8 cellular contexts compared by ENCODE assay signal in the genomic region with DNA sequence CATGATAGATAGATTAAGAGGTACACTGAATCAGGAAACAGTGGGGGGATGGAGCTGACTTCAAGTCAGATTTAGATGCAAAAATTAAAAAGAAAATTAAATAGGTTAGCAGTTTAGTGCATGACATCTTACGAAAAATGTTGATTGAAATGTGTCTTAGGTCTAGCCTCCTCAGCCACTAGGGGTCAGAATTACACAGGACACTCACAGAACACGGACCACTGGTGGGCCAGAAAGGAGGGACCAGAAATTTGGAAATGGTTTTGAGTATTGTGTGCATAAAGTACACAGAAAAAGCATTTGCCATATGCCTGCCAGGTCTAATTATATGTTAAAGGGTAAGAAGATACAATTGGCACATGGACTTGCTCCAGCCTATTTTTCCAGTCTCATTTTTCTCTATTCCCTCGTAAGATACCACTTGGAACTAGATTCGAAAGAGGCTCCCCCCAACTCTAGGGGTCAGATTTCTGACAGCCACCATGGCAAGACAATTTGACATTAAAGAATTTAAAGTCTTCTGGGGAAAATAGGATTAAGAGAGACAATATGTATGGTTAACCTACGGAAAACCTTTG.
DNase-seq lines count a peak whose midpoint lies in the region; ATAC-seq and TF ChIP-seq lines count a peak whose summit lies in the region.

No MANE protein-coding gene starts in this region.

- H3K9me3 Mint-ChIP-seq in activated CD4-positive, alpha-beta memory T cell treated with anti-CD3 and anti-CD28 coated beads, Interleukin-2, amount 10 ng/mL, durations not matched to agents 7 days and 5 days = no peaks in the 10 kb centered on the region

- H3K4me3 Mint-ChIP-seq in activated CD4-positive, alpha-beta memory T cell treated with anti-CD3 and anti-CD28 coated beads, Interleukin-2, amount 10 ng/mL, durations not matched to agents 7 days and 5 days = no peak overlapping the region

- H3K4me3 ChIP-seq in adrenal gland = no peak overlapping the region
- no peak overlapping the region for H3K4me3 ChIP-seq in thoracic aorta

- H3K27me3 Mint-ChIP-seq in activated CD4-positive, alpha-beta memory T cell treated with anti-CD3 and anti-CD28 coated beads, Interleukin-2, amount 10 ng/mL, durations not matched to agents 7 days and 5 days = no peaks in the 10 kb centered on the region

- no peaks in the 10 kb centered on the region for H3K36me3 Mint-ChIP-seq in activated CD4-positive, alpha-beta memory T cell treated with anti-CD3 and anti-CD28 coated beads, Interleukin-2, amount 10 ng/mL, durations not matched to agents 7 days and 5 days (ENCODE audit: low read depth)

- intact Hi-C loops in adrenal gland (cut with DNase I) = no loop called here

- 53 to 63% (median 61%) methylated on average over 5 of the region's 5 CpGs for WGBS in adrenal gland, 4 donors

- CTCF ChIA-PET in activated CD4-positive, alpha-beta memory T cell treated with anti-CD3 and anti-CD28 coated beads, Interleukin-2, amount 10 ng/mL, durations not matched to agents 7 days and 5 days (lab: Charles Lee) = no interaction called here

- H3K36me3 ChIP-seq in adrenal gland (replicated peaks in 1 of 2) (no peaks in the 10 kb centered on the region), thoracic aorta (no peaks in the 10 kb centered on the region)

- H3K27ac ChIP-seq in adrenal gland (no peak overlapping the region), thoracic aorta (no peak overlapping the region)

- POLR2A ChIA-PET in activated CD4-positive, alpha-beta memory T cell treated with anti-CD3 and anti-CD28 coated beads, Interleukin-2, amount 10 ng/mL, durations not matched to agents 7 days and 5 days (lab: Charles Lee) = no interaction called here

- peak; percentile 58 for ATAC-seq in GM19463 (IDR thresholded peaks at IDR 0.05; ENCODE audit: unreplicated experiment)
- ATAC-seq in thoracic aorta (ENCODE audit: insufficient number of reproducible peaks, low FRiP score, low read depth) = peak; percentile 44

- no peaks in the 10 kb centered on the region for H3K9me3 ChIP-seq in adrenal gland (replicated peaks in 1 of 3)
- no peaks in the 10 kb centered on the region for H3K9me3 ChIP-seq in thoracic aorta

- H3K4me1 ChIP-seq in adrenal gland (replicated peaks in 1 of 2) (no peaks in the 10 kb centered on the region), thoracic aorta (ENCODE audit: control insufficient read depth in 1 of 2, low read depth in 2 of 2) (no peaks in the 10 kb centered on the region)

- TF ChIP-seq CTCF in adrenal gland (IDR thresholded peaks at IDR 0.05) (peak in 5 of 6 experiments; percentile 16 to 53 (median 43)), thoracic aorta (IDR thresholded peaks at IDR 0.05) (peak; percentile 60)

- H3K27me3 ChIP-seq in adrenal gland = no peaks in the 10 kb centered on the region
- no peaks in the 10 kb centered on the region for H3K27me3 ChIP-seq in thoracic aorta (replicated peaks; ENCODE audit: insufficient read depth)

- DNase-seq in COLO829 (ENCODE audit: low spot score) (peak; percentile 30), NCI-H2081 (lab: John Stamatoyannopoulos, UW) (peak; percentile 83 to 95), adrenal gland (no peak), iPS DF 4.7 (ENCODE audit: extremely low read depth, low spot score) (peak; percentile 16), thoracic aorta (ENCODE audit: low spot score) (no peak)
- DNase-seq in activated effector memory CD4-positive, alpha-beta T cell treated with Interleukin-2 at 50 U/mL for 16 hours = no peak
- DNase-seq in activated CD4-positive, alpha-beta memory T cell treated with anti-CD3 and anti-CD28 coated beads, Interleukin-2, amount 10 ng/mL, durations not matched to agents 7 days and 5 days = no peak

- TF ChIP-seq POLR2A in adrenal gland (IDR thresholded peaks at IDR 0.05) = no peak

- H3K27ac Mint-ChIP-seq in activated CD4-positive, alpha-beta memory T cell treated with anti-CD3 and anti-CD28 coated beads, Interleukin-2, amount 10 ng/mL, durations not matched to agents 7 days and 5 days = no peak overlapping the region

- no peaks in the 10 kb centered on the region for H3K4me1 Mint-ChIP-seq in activated CD4-positive, alpha-beta memory T cell treated with anti-CD3 and anti-CD28 coated beads, Interleukin-2, amount 10 ng/mL, durations not matched to agents 7 days and 5 days

Comparison
In these comparisons a context has a peak if more than half of its experiments do, and no peak if none do; other contexts are left out.
1. DNase-seq: peak in COLO829 (single experiment), NCI-H2081 (2 of 2) and iPS DF 4.7 (single experiment); none in adrenal gland (0 of 7), thoracic aorta (single experiment), activated effector memory CD4-positive, alpha-beta T cell treated with Interleukin-2 at 50 U/mL for 16 hours (single experiment) and activated CD4-positive, alpha-beta memory T cell treated with anti-CD3 and anti-CD28 coated beads, Interleukin-2, amount 10 ng/mL, durations not matched to agents 7 days and 5 days (single experiment).